In the genomic region with DNA sequence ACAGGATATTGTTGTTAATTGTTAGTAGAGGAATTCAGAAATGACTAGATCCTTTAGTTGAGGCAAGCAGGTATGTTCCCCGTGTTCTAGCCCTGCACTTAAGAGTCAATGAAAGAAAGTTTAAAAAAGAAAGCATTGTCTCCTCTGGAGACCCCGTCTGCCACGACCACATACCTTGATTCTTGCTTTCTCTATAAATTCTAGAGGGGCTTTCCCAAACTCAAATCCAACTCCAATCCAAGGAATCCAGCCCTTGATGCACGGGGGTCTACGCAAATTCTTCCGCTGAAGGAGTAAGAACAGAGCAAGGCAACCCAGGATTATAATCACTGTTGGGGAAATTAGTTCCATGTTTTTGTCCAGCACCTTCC, we compare ENCODE assay signal across 8 cellular contexts. TPM values are rescaled to one million over a fixed set of nuclear protein-coding genes. Genes with fewer than 3 reads are reported as not detected.
DNase-seq lines count a peak whose midpoint lies in the region; TF ChIP-seq lines count a peak whose summit lies in the region.

No MANE protein-coding gene starts in this region.

- no peaks in the 10 kb centered on the region for H3K36me3 Mint-ChIP-seq in activated T-cell treated with anti-CD3 and anti-CD28 coated beads, Interleukin-2, amount 50 U/mL, for 24 hours (ENCODE audit: low read depth)

- H3K36me3 ChIP-seq in liver (ENCODE audit: control insufficient read depth in 4 of 4, insufficient read depth in 3 of 4, low read depth in 1 of 4, low read length in 3 of 4) (no peaks in the 10 kb centered on the region), thymus (ENCODE audit: control insufficient read depth, insufficient read depth) (no peaks in the 10 kb centered on the region)

- no peaks in the 10 kb centered on the region for H3K9me3 Mint-ChIP-seq in activated T-cell treated with anti-CD3 and anti-CD28 coated beads, Interleukin-2, amount 50 U/mL, for 24 hours

- H3K9me3 ChIP-seq in liver (ENCODE audit: control insufficient read depth in 4 of 4, low read length in 3 of 4), result no peaks in the 10 kb centered on the region
- no peaks in the 10 kb centered on the region for H3K9me3 ChIP-seq in thymus (ENCODE audit: control insufficient read depth)

- peaks cover 73% of the 10 kb centered on the region for H3K27me3 Mint-ChIP-seq in activated T-cell treated with anti-CD3 and anti-CD28 coated beads, Interleukin-2, amount 50 U/mL, for 24 hours

- DNase-seq in activated T-cell treated with anti-CD3 and anti-CD28 coated beads, Interleukin-2, amount 50 U/mL, for 24 hours, result no peak
- DNase-seq in activated T-cell treated with anti-CD3 and anti-CD28 coated beads, Interleukin-2, amount 50 U/mL, for 48 hours, result no peak
- DNase-seq in astrocyte of the cerebellum (ENCODE audit: low read depth) (no peak), mucosa of gallbladder (ENCODE audit: low spot score) (no peak), mesenteric fat pad (ENCODE audit: low spot score) (no peak)
- no peak for DNase-seq in effector CD8-positive, alpha-beta T cell (lab: John Stamatoyannopoulos, UW)

- peak overlapping the region; percentile 82 to 88 for H3K9ac ChIP-seq in liver (ENCODE audit: low read depth in 1 of 2, low read length in 2 of 2)

- WGBS in liver, result 2% methylated on average over 6 of the region's 6 CpGs
- WGBS in thymus, result 3% methylated on average over 6 of the region's 6 CpGs

- peaks cover 17% of the 10 kb centered on the region for H3K4me1 Mint-ChIP-seq in activated T-cell treated with anti-CD3 and anti-CD28 coated beads, Interleukin-2, amount 50 U/mL, for 24 hours (ENCODE audit: low read depth)

- H3K4me3 ChIP-seq in astrocyte of the cerebellum (ENCODE audit: low read depth, low read length) (peak overlapping the region; percentile 74), liver (ENCODE audit: low read depth in 1 of 3, low read length in 3 of 3) (peak overlapping the region; percentile 86 to 95 (median 94)), thymus (ENCODE audit: low read length) (peak overlapping the region; percentile 67)

- H3K27ac ChIP-seq in liver (ENCODE audit: low read depth in 1 of 2, low read length in 2 of 2) (peak overlapping the region; percentile 70 to 83), thymus (ENCODE audit: low read depth) (no peak overlapping the region)

- H3K27me3 ChIP-seq in liver (ENCODE audit: control insufficient read depth in 4 of 4, insufficient read depth in 4 of 4, low read length in 3 of 4), result no peaks in the 10 kb centered on the region
- H3K27me3 ChIP-seq in thymus (ENCODE audit: control insufficient read depth, insufficient read depth), result peaks cover 13% of the 10 kb centered on the region

- TF ChIP-seq RAD21 in liver (IDR thresholded peaks at IDR 0.05), result no peak

- in situ Hi-C loops in astrocyte of the cerebellum (cut with HindIII; ENCODE audit: low sequenced_read_pairs), result no loop called here

- H3K4me3 Mint-ChIP-seq in activated T-cell treated with anti-CD3 and anti-CD28 coated beads, Interleukin-2, amount 50 U/mL, for 24 hours, result peak overlapping the region; percentile 76

- no peak overlapping the region for H3K27ac Mint-ChIP-seq in activated T-cell treated with anti-CD3 and anti-CD28 coated beads, Interleukin-2, amount 50 U/mL, for 24 hours

- peaks cover 7 to 28% (median 17%) of the 10 kb centered on the region in 4 donors for H3K4me1 ChIP-seq in liver (ENCODE audit: control insufficient read depth in 4 of 4, insufficient read depth in 4 of 4, low read length in 3 of 4)
- peaks cover 11% of the 10 kb centered on the region for H3K4me1 ChIP-seq in thymus (ENCODE audit: control insufficient read depth, insufficient read depth, low read length)

- no peak for TF ChIP-seq CTCF in astrocyte of the cerebellum (IDR thresholded peaks at IDR 0.05; ENCODE audit: low read depth, low read length, missing control alignments)
- no peak for TF ChIP-seq CTCF in liver (IDR thresholded peaks at IDR 0.05; ENCODE audit: low read depth, low read length, missing input control)

TF ChIP-seq in liver, 16 proteins besides CTCF, POLR2A, EP300 and RAD21:
- TF ChIP-seq RXRA (IDR thresholded peaks at IDR 0.05) (no peak), FOXA1 (IDR thresholded peaks at IDR 0.05) (no peak), EGR1 (IDR thresholded peaks at IDR 0.05; ENCODE audit: low read depth in 2 of 2) (no peak), JUND (IDR thresholded peaks at IDR 0.05) (no peak), NR2F2 (IDR thresholded peaks at IDR 0.05) (no peak), TAF1 (conservative IDR thresholded peaks at IDR 0.05) (no peak), YY1 (IDR thresholded peaks at IDR 0.05) (no peak), GABPA (IDR thresholded peaks at IDR 0.05 in 1 of 2, conservative IDR thresholded peaks at IDR 0.05 in 1 of 2) (no peak), SP1 (IDR thresholded peaks at IDR 0.05) (no peak), HNF4A (conservative IDR thresholded peaks at IDR 0.05) (no peak), HNF4G (IDR thresholded peaks at IDR 0.05) (no peak), FOXA2 (IDR thresholded peaks at IDR 0.05) (no peak)
- TF ChIP-seq, protein P1, sequence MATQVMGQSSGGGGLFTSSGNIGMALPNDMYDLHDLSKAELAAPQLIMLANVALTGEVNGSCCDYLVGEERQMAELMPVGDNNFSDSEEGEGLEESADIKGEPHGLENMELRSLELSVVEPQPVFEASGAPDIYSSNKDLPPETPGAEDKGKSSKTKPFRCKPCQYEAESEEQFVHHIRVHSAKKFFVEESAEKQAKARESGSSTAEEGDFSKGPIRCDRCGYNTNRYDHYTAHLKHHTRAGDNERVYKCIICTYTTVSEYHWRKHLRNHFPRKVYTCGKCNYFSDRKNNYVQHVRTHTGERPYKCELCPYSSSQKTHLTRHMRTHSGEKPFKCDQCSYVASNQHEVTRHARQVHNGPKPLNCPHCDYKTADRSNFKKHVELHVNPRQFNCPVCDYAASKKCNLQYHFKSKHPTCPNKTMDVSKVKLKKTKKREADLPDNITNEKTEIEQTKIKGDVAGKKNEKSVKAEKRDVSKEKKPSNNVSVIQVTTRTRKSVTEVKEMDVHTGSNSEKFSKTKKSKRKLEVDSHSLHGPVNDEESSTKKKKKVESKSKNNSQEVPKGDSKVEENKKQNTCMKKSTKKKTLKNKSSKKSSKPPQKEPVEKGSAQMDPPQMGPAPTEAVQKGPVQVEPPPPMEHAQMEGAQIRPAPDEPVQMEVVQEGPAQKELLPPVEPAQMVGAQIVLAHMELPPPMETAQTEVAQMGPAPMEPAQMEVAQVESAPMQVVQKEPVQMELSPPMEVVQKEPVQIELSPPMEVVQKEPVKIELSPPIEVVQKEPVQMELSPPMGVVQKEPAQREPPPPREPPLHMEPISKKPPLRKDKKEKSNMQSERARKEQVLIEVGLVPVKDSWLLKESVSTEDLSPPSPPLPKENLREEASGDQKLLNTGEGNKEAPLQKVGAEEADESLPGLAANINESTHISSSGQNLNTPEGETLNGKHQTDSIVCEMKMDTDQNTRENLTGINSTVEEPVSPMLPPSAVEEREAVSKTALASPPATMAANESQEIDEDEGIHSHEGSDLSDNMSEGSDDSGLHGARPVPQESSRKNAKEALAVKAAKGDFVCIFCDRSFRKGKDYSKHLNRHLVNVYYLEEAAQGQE (IDR thresholded peaks at IDR 0.05), result no peak
- TF ChIP-seq, protein P2, sequence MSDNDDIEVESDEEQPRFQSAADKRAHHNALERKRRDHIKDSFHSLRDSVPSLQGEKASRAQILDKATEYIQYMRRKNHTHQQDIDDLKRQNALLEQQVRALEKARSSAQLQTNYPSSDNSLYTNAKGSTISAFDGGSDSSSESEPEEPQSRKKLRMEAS (IDR thresholded peaks at IDR 0.05), result no peak
- TF ChIP-seq, protein P3, sequence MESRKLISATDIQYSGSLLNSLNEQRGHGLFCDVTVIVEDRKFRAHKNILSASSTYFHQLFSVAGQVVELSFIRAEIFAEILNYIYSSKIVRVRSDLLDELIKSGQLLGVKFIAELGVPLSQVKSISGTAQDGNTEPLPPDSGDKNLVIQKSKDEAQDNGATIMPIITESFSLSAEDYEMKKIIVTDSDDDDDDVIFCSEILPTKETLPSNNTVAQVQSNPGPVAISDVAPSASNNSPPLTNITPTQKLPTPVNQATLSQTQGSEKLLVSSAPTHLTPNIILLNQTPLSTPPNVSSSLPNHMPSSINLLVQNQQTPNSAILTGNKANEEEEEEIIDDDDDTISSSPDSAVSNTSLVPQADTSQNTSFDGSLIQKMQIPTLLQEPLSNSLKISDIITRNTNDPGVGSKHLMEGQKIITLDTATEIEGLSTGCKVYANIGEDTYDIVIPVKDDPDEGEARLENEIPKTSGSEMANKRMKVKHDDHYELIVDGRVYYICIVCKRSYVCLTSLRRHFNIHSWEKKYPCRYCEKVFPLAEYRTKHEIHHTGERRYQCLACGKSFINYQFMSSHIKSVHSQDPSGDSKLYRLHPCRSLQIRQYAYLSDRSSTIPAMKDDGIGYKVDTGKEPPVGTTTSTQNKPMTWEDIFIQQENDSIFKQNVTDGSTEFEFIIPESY (IDR thresholded peaks at IDR 0.05), result no peak
- TF ChIP-seq, protein P4, sequence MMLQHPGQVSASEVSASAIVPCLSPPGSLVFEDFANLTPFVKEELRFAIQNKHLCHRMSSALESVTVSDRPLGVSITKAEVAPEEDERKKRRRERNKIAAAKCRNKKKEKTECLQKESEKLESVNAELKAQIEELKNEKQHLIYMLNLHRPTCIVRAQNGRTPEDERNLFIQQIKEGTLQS (IDR thresholded peaks at IDR 0.05), result no peak

RNA-seq across cellular contexts. Expression of a gene that starts 0.4 kb away (rescaled TPM):
- total RNA-seq in liver (10 to 100 TPM; 10.8 to 18.3 TPM), mucosa of gallbladder (18.5 TPM), mesenteric fat pad (1.1 TPM)
- polyA plus RNA-seq in liver (10 to 100 TPM; 12.0 to 29.8 TPM), thymus (1.2 TPM)

RNA-seq across cellular contexts. Expression of a gene that starts 0.6 kb away (rescaled TPM):
- total RNA-seq in liver (10 to 100 TPM in 1 of 2 donors, 1 to 10 TPM in 1; 4.8 to 24.2 TPM), mucosa of gallbladder (28.9 TPM), mesenteric fat pad (12.9 TPM)
- polyA plus RNA-seq in liver (1 to 10 TPM; 2.5 to 5.0 TPM), thymus (27.0 TPM)

RNA-seq across cellular contexts. Expression of a gene that starts 35.5 kb away (rescaled TPM):
- 1 to 10 TPM in 1 of 2 donors, under 1 TPM in 1; 0.09 to 2.0 TPM for total RNA-seq in liver
- under 1 TPM; 0.07 to 0.97 TPM for polyA plus RNA-seq in liver
- polyA plus RNA-seq in thymus, result 0.30 TPM
- total RNA-seq in mucosa of gallbladder, result 1.3 TPM
- 0.58 TPM for total RNA-seq in mesenteric fat pad
